16 cellular contexts compared by ENCODE assay signal in genomic region chr14:34496007-34496678, GRCh38. TPM values are rescaled to one million over a fixed set of nuclear protein-coding genes. Genes with fewer than 3 reads are reported as not detected.
A peak's percentile ranks its signal among the peaks of the same experiment; 100 is the strongest.
DNase-seq lines count a peak whose midpoint lies in the region; ATAC-seq and TF ChIP-seq lines count a peak whose summit lies in the region.
"Had no signal": no experiment of that assay in that cellular context is flagged by ENCODE, and none has a peak within 500 bp of the region (broad histone marks: within the 10 kb centered on the region; RNA-seq: fewer than 3 reads in every experiment).

No MANE protein-coding gene starts in this region.

- H3K4me1 ChIP-seq in PC-9 (replicated peaks; ENCODE audit: insufficient read depth) (peaks cover 37% of the 10 kb centered on the region), esophagus (ENCODE audit: control insufficient read depth in 2 of 2, insufficient read depth in 2 of 2, low read length in 1 of 2) (peaks cover 0 to 6% of the 10 kb centered on the region in 2 donors), suprapubic skin (peaks cover 27% of the 10 kb centered on the region)

- no peaks in the 10 kb centered on the region for H3K9me3 Mint-ChIP-seq in mesothelial cell of epicardium
- H3K9me3 Mint-ChIP-seq in stimulated activated naive B cell treated with anti-CD40 and anti-IgM and Interleukin-4, amounts not matched to agents 10 μg/mL and 1 μg/mL and 100 μg/mL, for 72 hours: no peaks in the 10 kb centered on the region
- H3K9me3 Mint-ChIP-seq: activated CD4-positive, alpha-beta T cell treated with anti-CD3 and anti-CD28 coated beads, Interleukin-2, amount 10 ng/mL, durations not matched to agents 7 days and 5 days; activated naive CD8-positive, alpha-beta T cell treated with anti-CD3 and anti-CD28 coated beads, Interleukin-2, amount 10 ng/mL, durations not matched to agents 7 days and 5 days; natural killer cell treated with Interleukin-12 subunit alpha and Interleukin-12 subunit beta and Interleukin-15 and Interleukin-18, amount 100 ng/mL, for 72 hours had no signal

- POLR2A ChIA-PET in PC-9 (lab: Charles Lee; ENCODE audit: unreplicated experiment): interaction anchor here (0.8 kb wide), 1 partner anchor 70 kb away, joined by 9 read pairs; no protein-coding TSS in a partner anchor

- TF ChIP-seq POLR2A in suprapubic skin (IDR thresholded peaks at IDR 0.05): no peak

- H3K27me3 Mint-ChIP-seq in mesothelial cell of epicardium (ENCODE audit: low read depth): no peaks in the 10 kb centered on the region
- peaks cover 0 to 3% of the 10 kb centered on the region in 2 donors for H3K27me3 Mint-ChIP-seq in stimulated activated naive B cell treated with anti-CD40 and anti-IgM and Interleukin-4, amounts not matched to agents 10 μg/mL and 1 μg/mL and 100 μg/mL, for 72 hours
- H3K27me3 Mint-ChIP-seq: activated CD4-positive, alpha-beta T cell treated with anti-CD3 and anti-CD28 coated beads, Interleukin-2, amount 10 ng/mL, durations not matched to agents 7 days and 5 days; natural killer cell treated with Interleukin-12 subunit alpha and Interleukin-12 subunit beta and Interleukin-15 and Interleukin-18, amount 100 ng/mL, for 72 hours had no signal

- CTCF ChIA-PET in PC-9 (lab: Charles Lee): interaction anchor here (0.7 to 1.3 kb wide), 2 partner anchors 70 to 164 kb away, joined by 4 to 7 read pairs; no protein-coding TSS in a partner anchor

- H2AFZ ChIP-seq in PC-9: no peak overlapping the region

- H3K27ac ChIP-seq in PC-9: peak overlapping the region; percentile 85
- H3K27ac ChIP-seq in esophagus (ENCODE audit: low read depth in 2 of 2, low read length in 1 of 2): peak overlapping the region; percentile 42 to 90
- peak overlapping the region; percentile 93 for H3K27ac ChIP-seq in suprapubic skin
- H3K27ac ChIP-seq: HL-60 had no signal

- no peaks in the 10 kb centered on the region for H3K9me3 ChIP-seq in PC-9 (ENCODE audit: insufficient read depth, low read depth)
- H3K9me3 ChIP-seq in esophagus (ENCODE audit: control insufficient read depth in 2 of 2, insufficient read depth in 1 of 2, low read depth in 1 of 2, low read length in 1 of 2): no peaks in the 10 kb centered on the region
- no peaks in the 10 kb centered on the region for H3K9me3 ChIP-seq in suprapubic skin

- no peak for TF ChIP-seq EP300 in suprapubic skin (IDR thresholded peaks at IDR 0.05)

- WGBS in esophagus, 2 donors: 58 to 61% methylated on average over 11 of the region's 11 CpGs
- 63% methylated on average over 11 of the region's 11 CpGs for WGBS in suprapubic skin

- H4K20me1 ChIP-seq in PC-9 (ENCODE audit: insufficient read depth): no peaks in the 10 kb centered on the region

- H3K36me3 ChIP-seq in PC-9 (ENCODE audit: low read depth) (no peaks in the 10 kb centered on the region), esophagus (ENCODE audit: control insufficient read depth in 2 of 2, insufficient read depth in 2 of 2, low read length in 1 of 2) (no peaks in the 10 kb centered on the region), suprapubic skin (no peaks in the 10 kb centered on the region)

- no TSS peak for BruUV-seq in PC-9 (replicated peaks; lab: Mats Ljungman, UMichigan)

- H3K27ac Mint-ChIP-seq in mesothelial cell of epicardium: peak overlapping the region; percentile 95
- H3K27ac Mint-ChIP-seq in stimulated activated naive B cell treated with anti-CD40 and anti-IgM and Interleukin-4, amounts not matched to agents 10 μg/mL and 1 μg/mL and 100 μg/mL, for 72 hours: no peak overlapping the region
- H3K27ac Mint-ChIP-seq: activated CD4-positive, alpha-beta T cell treated with anti-CD3 and anti-CD28 coated beads, Interleukin-2, amount 10 ng/mL, durations not matched to agents 7 days and 5 days; activated naive CD8-positive, alpha-beta T cell treated with anti-CD3 and anti-CD28 coated beads, Interleukin-2, amount 10 ng/mL, durations not matched to agents 7 days and 5 days; natural killer cell treated with Interleukin-12 subunit alpha and Interleukin-12 subunit beta and Interleukin-15 and Interleukin-18, amount 100 ng/mL, for 72 hours had no signal

- peaks cover 16% of the 10 kb centered on the region for H3K4me1 Mint-ChIP-seq in mesothelial cell of epicardium
- no peaks in the 10 kb centered on the region for H3K4me1 Mint-ChIP-seq in stimulated activated naive B cell treated with anti-CD40 and anti-IgM and Interleukin-4, amounts not matched to agents 10 μg/mL and 1 μg/mL and 100 μg/mL, for 72 hours
- H3K4me1 Mint-ChIP-seq: activated CD4-positive, alpha-beta T cell treated with anti-CD3 and anti-CD28 coated beads, Interleukin-2, amount 10 ng/mL, durations not matched to agents 7 days and 5 days had no signal

- intact Hi-C loops in PC-9 (cut with micrococcal nuclease; ENCODE audit: unreplicated experiment): loop anchor here (2.0 to 5.0 kb wide), 2 partner anchors 35 to 69 kb away; no protein-coding TSS in a partner anchor

- TF ChIP-seq CTCF in PC-9 (conservative IDR thresholded peaks at IDR 0.05): no peak
- no peak for TF ChIP-seq CTCF in mesothelial cell of epicardium (IDR thresholded peaks at IDR 0.05; ENCODE audit: unreplicated experiment)
- no peak for TF ChIP-seq CTCF in suprapubic skin (IDR thresholded peaks at IDR 0.05)

- H3K9me2 ChIP-seq in PC-9 (ENCODE audit: insufficient read depth): no peaks in the 10 kb centered on the region

- H3K27me3 ChIP-seq in PC-9 (ENCODE audit: insufficient read depth, low read depth) (no peaks in the 10 kb centered on the region), esophagus (ENCODE audit: control insufficient read depth in 1 of 2, insufficient read depth in 2 of 2, low read length in 2 of 2) (no peaks in the 10 kb centered on the region), suprapubic skin (no peaks in the 10 kb centered on the region)

- no peak for DNase-seq in PC-9
- no peak for DNase-seq in mesothelial cell of epicardium (ENCODE audit: low spot score in 2 of 2, unreplicated experiment in 2 of 2)
- DNase-seq in suprapubic skin (ENCODE audit: low spot score in 2 of 2): peak in 1 of 2 donors; percentile 62
- DNase-seq in stimulated activated naive B cell treated with anti-CD40 and anti-IgM and Interleukin-4, amounts not matched to agents 10 μg/mL and 1 μg/mL and 100 μg/mL, for 72 hours: no peak
- no peak for DNase-seq in KG1 (lab: John Stamatoyannopoulos, UW)
- no peak for DNase-seq in stimulated activated naive CD8-positive, alpha-beta T cell treated with anti-CD3 and anti-CD28 coated beads, Interleukin-15, Interleukin-2, amounts not matched to agents 100 U/mL and 50 U/mL, for 24 hours
- no peak for DNase-seq in NCI-H526 treated with DMSO at 0.1 percent for 48 hours (lab: John Stamatoyannopoulos, UW)
- DNase-seq: activated CD4-positive, alpha-beta T cell treated with anti-CD3 and anti-CD28 coated beads, Interleukin-2, amount 10 ng/mL, durations not matched to agents 7 days and 5 days; activated naive CD8-positive, alpha-beta T cell treated with anti-CD3 and anti-CD28 coated beads, Interleukin-2, amount 10 ng/mL, durations not matched to agents 7 days and 5 days; effector CD8-positive, alpha-beta T cell; NCI-H1436; NCI-H82 had no signal

- H3K79me2 ChIP-seq in PC-9 (ENCODE audit: low read depth): no peaks in the 10 kb centered on the region

- no peak for ATAC-seq in stimulated activated naive B cell treated with anti-CD40 and anti-IgM and Interleukin-4, amounts not matched to agents 10 μg/mL and 1 μg/mL and 100 μg/mL, for 72 hours (replicated peaks)
- no peak for ATAC-seq in stimulated activated naive CD8-positive, alpha-beta T cell treated with anti-CD3 and anti-CD28 coated beads, Interleukin-15, Interleukin-2, amounts not matched to agents 100 U/mL and 50 U/mL, for 24 hours
- ATAC-seq: GM12878; natural killer cell treated with Interleukin-12 subunit alpha and Interleukin-12 subunit beta and Interleukin-15 and Interleukin-18, amount 100 ng/mL, for 72 hours had no signal

- H3K4me2 ChIP-seq in PC-9: peak overlapping the region; percentile 71

- peaks cover 20% of the 10 kb centered on the region for H3F3A ChIP-seq in PC-9 (ENCODE audit: insufficient read depth, low read depth)

- no peaks in the 10 kb centered on the region for H3K36me3 Mint-ChIP-seq in mesothelial cell of epicardium
- H3K36me3 Mint-ChIP-seq in stimulated activated naive B cell treated with anti-CD40 and anti-IgM and Interleukin-4, amounts not matched to agents 10 μg/mL and 1 μg/mL and 100 μg/mL, for 72 hours: no peaks in the 10 kb centered on the region
- H3K36me3 Mint-ChIP-seq: activated naive CD8-positive, alpha-beta T cell treated with anti-CD3 and anti-CD28 coated beads, Interleukin-2, amount 10 ng/mL, durations not matched to agents 7 days and 5 days; natural killer cell treated with Interleukin-12 subunit alpha and Interleukin-12 subunit beta and Interleukin-15 and Interleukin-18, amount 100 ng/mL, for 72 hours had no signal

- H3K4me3 Mint-ChIP-seq in mesothelial cell of epicardium: no peak overlapping the region
- no peak overlapping the region for H3K4me3 Mint-ChIP-seq in stimulated activated naive B cell treated with anti-CD40 and anti-IgM and Interleukin-4, amounts not matched to agents 10 μg/mL and 1 μg/mL and 100 μg/mL, for 72 hours
- H3K4me3 Mint-ChIP-seq: activated CD4-positive, alpha-beta T cell treated with anti-CD3 and anti-CD28 coated beads, Interleukin-2, amount 10 ng/mL, durations not matched to agents 7 days and 5 days; activated naive CD8-positive, alpha-beta T cell treated with anti-CD3 and anti-CD28 coated beads, Interleukin-2, amount 10 ng/mL, durations not matched to agents 7 days and 5 days; natural killer cell treated with Interleukin-12 subunit alpha and Interleukin-12 subunit beta and Interleukin-15 and Interleukin-18, amount 100 ng/mL, for 72 hours had no signal

- no peak overlapping the region; the same call in 1 of the 2 replicates for H3K4me3 ChIP-seq in PC-9
- H3K4me3 ChIP-seq in esophagus (ENCODE audit: low read depth in 1 of 2, low read length in 2 of 2): no peak overlapping the region
- no peak overlapping the region for H3K4me3 ChIP-seq in suprapubic skin
- H3K4me3 ChIP-seq: GM12878 had no signal

RNA-seq across cellular contexts. Expression of gene SPTSSA, which starts 34.1 kb away (rescaled TPM):
- total RNA-seq in PC-9 (2021): 13.6 and 21.6 TPM in 2 replicates
- polyA plus RNA-seq in esophagus: 10 to 100 TPM; 17.6 to 37.3 TPM
- total RNA-seq in mesothelial cell of epicardium: 10.4 to 11.4 TPM (median 11.3 TPM) in 3 replicates
- 10 to 100 TPM; 18.6 to 31.5 (median 28.1) TPM for total RNA-seq in suprapubic skin

RNA-seq across cellular contexts. Expression of gene EAPP, which starts 43.4 kb away (rescaled TPM):
- 23.2 and 27.2 TPM in 2 replicates for total RNA-seq in PC-9 (2021)
- 10 to 100 TPM; 18.8 to 27.9 TPM for polyA plus RNA-seq in esophagus
- total RNA-seq in mesothelial cell of epicardium: 41.4 to 48.4 TPM (median 43.8 TPM) in 3 replicates
- total RNA-seq in suprapubic skin: 10 to 100 TPM; 31.6 to 52.5 (median 43.7) TPM
